Comparison of ENCODE assay signal across 8 cellular contexts in the genomic region with DNA sequence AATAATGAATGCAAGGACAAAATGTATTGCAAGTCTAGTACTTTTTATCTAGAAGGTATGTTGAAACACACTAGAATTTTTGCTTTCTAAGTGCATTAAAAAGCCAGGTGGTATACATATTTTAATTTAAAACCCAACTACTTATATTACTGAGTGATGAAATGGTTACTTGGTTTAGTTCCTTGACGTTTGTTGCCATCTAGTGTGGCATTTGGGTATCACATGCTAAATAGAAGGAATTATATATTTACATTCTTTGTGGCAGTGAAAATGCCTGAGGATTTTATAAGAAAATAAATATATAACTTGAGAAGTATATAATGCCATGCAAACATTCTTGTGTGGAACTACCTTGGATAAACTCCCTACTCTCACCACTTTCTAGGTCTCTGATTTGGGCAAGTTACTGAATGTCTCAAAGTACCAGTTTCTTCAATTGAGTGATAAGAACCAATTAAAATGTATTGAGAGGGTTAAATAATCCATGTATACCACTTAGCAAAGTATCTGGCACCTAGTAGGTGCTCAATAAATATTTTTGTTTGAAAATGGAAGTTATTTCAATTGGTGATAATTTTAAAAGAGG.
DNase-seq lines count a peak whose midpoint lies in the region; ATAC-seq and TF ChIP-seq lines count a peak whose summit lies in the region.

No MANE protein-coding gene starts in this region.

- H3K9me3 ChIP-seq in esophagus squamous epithelium = no peaks in the 10 kb centered on the region

- H3K4me3 ChIP-seq in esophagus squamous epithelium = no peak overlapping the region

- DNase-seq in Caki2 (ENCODE audit: low read depth) = peak; percentile 11
- DNase-seq in M059J (ENCODE audit: low read depth) = peak; percentile 53
- DNase-seq in esophagus squamous epithelium (lab: John Stamatoyannopoulos, UW) = no peak
- peak; percentile 77 for DNase-seq in pons (ENCODE audit: low spot score)
- no peak for DNase-seq in HuH-7 (ENCODE audit: low spot score)

- in situ Hi-C loops in Caki2 (cut with HindIII; ENCODE audit: low pct_unique_long_range_greater_than_20kb, low sequenced_read_pairs) = no loop called here

- WGBS in esophagus squamous epithelium, 2 donors = 0% methylated on average over 1 of the region's 1 CpG

- no peak for TF ChIP-seq POLR2A in esophagus squamous epithelium (IDR thresholded peaks at IDR 0.05)

- peak; percentile 61 to 83 (median 81) for TF ChIP-seq CTCF in esophagus squamous epithelium (IDR thresholded peaks at IDR 0.05)

- peaks cover 0 to 12% (median 0%) of the 10 kb centered on the region in 3 donors for H3K36me3 ChIP-seq in esophagus squamous epithelium

- H3K27ac ChIP-seq in esophagus squamous epithelium = no peak overlapping the region

- intact Hi-C loops in esophagus squamous epithelium (cut with DNase I) = loop anchor here (10.0 kb wide), 1 partner anchor 861 kb away; no protein-coding TSS in a partner anchor

- ATAC-seq in GM18867 (IDR thresholded peaks at IDR 0.05; ENCODE audit: unreplicated experiment) = peak; percentile 79
- ATAC-seq in SK-N-SH treated with all-trans-retinoic acid at 6 μM for 48 hours = peak; percentile 82
- ATAC-seq in HG02884 (IDR thresholded peaks at IDR 0.05; ENCODE audit: unreplicated experiment) = no peak

- H3K27me3 ChIP-seq in esophagus squamous epithelium = no peaks in the 10 kb centered on the region

- H3K4me1 ChIP-seq in esophagus squamous epithelium = no peaks in the 10 kb centered on the region

TF ChIP-seq in SK-N-SH treated with all-trans-retinoic acid at 6 μM for 48 hours, 23 proteins besides CTCF, POLR2A, EP300 and RAD21:
- TF ChIP-seq ARNTL (CRISPR knock-in tag; IDR thresholded peaks at IDR 0.05; ENCODE audit: borderline replicate concordance, low read depth) (no peak), TSHZ2 (CRISPR knock-in tag; IDR thresholded peaks at IDR 0.05) (no peak), PPARA (CRISPR knock-in tag; IDR thresholded peaks at IDR 0.05; ENCODE audit: borderline replicate concordance) (no peak)

Comparison
In these comparisons a context has a peak if more than half of its experiments do, and no peak if none do; other contexts are left out.
1. DNase-seq: peak in Caki2 (single experiment), M059J (single experiment) and pons (single experiment); none in esophagus squamous epithelium (single experiment) and HuH-7 (single experiment).